ENCODE assay signal across 1 cellular context in the genomic region with DNA sequence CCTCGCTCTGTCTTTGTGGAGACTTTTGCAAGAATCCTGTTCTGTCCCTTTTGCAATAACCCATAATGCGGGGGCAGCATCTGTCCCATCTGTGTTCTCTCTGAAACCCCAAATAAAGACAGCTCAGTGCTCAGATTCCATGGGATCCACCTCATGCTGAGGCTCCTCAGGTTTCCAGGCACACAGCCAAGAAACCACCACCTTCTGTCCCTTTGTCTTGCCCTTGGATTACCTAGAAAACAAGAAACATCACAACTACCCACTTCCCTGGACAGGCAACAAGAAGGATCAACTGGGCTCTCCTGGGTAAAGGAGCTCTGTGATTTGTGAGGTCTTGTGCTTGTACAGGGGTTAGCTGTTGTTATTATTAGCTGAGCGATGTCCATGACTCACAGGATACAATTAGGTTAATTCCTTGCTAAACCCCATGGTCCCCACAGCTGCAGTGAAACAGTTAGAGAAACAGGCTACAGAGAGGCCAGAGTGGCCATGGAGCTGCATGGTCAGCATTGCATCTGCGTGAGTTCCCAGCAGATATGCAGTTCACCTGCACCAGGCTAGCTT.
TF ChIP-seq lines count a peak whose summit lies in the region.

No MANE protein-coding gene starts in this region.

TF ChIP-seq in HCT116, 20 proteins besides CTCF, POLR2A, EP300 and RAD21 (continued from another document):
- TF ChIP-seq, protein P1, sequence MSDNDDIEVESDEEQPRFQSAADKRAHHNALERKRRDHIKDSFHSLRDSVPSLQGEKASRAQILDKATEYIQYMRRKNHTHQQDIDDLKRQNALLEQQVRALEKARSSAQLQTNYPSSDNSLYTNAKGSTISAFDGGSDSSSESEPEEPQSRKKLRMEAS (IDR thresholded peaks at IDR 0.05): no peak
- TF ChIP-seq YY1 (IDR thresholded peaks at IDR 0.05; ENCODE audit: extremely low read depth, insufficient replicate concordance, low read depth, low read length) (no peak), POLR2AphosphoS5 (IDR thresholded peaks at IDR 0.05; ENCODE audit: low read depth, low read length) (no peak), ZNF274 (IDR thresholded peaks at IDR 0.05; ENCODE audit: low read depth, low read length) (no peak), CEBPB (IDR thresholded peaks at IDR 0.05; ENCODE audit: low read depth) (no peak), SP1 (IDR thresholded peaks at IDR 0.05; ENCODE audit: low read depth) (no peak)
- TF ChIP-seq, protein P2, sequence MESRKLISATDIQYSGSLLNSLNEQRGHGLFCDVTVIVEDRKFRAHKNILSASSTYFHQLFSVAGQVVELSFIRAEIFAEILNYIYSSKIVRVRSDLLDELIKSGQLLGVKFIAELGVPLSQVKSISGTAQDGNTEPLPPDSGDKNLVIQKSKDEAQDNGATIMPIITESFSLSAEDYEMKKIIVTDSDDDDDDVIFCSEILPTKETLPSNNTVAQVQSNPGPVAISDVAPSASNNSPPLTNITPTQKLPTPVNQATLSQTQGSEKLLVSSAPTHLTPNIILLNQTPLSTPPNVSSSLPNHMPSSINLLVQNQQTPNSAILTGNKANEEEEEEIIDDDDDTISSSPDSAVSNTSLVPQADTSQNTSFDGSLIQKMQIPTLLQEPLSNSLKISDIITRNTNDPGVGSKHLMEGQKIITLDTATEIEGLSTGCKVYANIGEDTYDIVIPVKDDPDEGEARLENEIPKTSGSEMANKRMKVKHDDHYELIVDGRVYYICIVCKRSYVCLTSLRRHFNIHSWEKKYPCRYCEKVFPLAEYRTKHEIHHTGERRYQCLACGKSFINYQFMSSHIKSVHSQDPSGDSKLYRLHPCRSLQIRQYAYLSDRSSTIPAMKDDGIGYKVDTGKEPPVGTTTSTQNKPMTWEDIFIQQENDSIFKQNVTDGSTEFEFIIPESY (IDR thresholded peaks at IDR 0.05; ENCODE audit: extremely low read depth, insufficient replicate concordance, low read length): no peak
